ENCODE assay signal across 8 cellular contexts in the genomic region with DNA sequence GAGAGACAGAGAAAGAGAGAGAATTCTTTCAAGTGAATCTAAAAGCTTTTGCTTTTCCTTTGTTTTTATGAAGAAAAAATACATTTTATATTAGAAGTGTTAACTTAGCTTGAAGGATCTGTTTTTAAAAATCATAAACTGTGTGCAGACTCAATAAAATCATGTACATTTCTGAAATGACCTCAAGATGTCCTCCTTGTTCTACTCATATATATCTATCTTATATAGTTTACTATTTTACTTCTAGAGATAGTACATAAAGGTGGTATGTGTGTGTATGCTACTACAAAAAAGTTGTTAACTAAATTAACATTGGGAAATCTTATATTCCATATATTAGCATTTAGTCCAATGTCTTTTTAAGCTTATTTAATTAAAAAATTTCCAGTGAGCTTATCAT.
DNase-seq lines count a peak whose midpoint lies in the region; ATAC-seq, FAIRE-seq and TF ChIP-seq lines count a peak whose summit lies in the region.
"Had no signal": no experiment of that assay in that cellular context is flagged by ENCODE, and none has a peak within 500 bp of the region (broad histone marks: within the 10 kb centered on the region; RNA-seq: fewer than 3 reads in every experiment).

No MANE protein-coding gene starts in this region.

- no peak overlapping the region for H3K4me2 ChIP-seq in astrocyte (ENCODE audit: low read length)

- H3K79me2 ChIP-seq in astrocyte (ENCODE audit: insufficient read depth, low read length): no peaks in the 10 kb centered on the region

- H3K27me3 Mint-ChIP-seq in astrocyte (ENCODE audit: low read depth, unreplicated experiment): no peaks in the 10 kb centered on the region
- peaks cover 1% of the 10 kb centered on the region for H3K27me3 Mint-ChIP-seq in mesothelial cell of epicardium (ENCODE audit: low read depth)

- no peaks in the 10 kb centered on the region for H3K9me3 Mint-ChIP-seq in astrocyte (ENCODE audit: unreplicated experiment)
- H3K9me3 Mint-ChIP-seq in mesothelial cell of epicardium: no peaks in the 10 kb centered on the region

- TF ChIP-seq CTCF in LNCAP (IDR thresholded peaks at IDR 0.05) (peak; percentile 56), astrocyte (IDR thresholded peaks at IDR 0.05; ENCODE audit: insufficient read depth, low read depth, low read length) (peak; percentile 8), mesothelial cell of epicardium (IDR thresholded peaks at IDR 0.05; ENCODE audit: unreplicated experiment) (peak; percentile 19)

- H3K4me3 ChIP-seq in astrocyte (ENCODE audit: insufficient read depth, low read depth, low read length): no peak overlapping the region

- ATAC-seq in HG03196 (IDR thresholded peaks at IDR 0.05; ENCODE audit: unreplicated experiment): no peak

- no peak overlapping the region for H3K27ac Mint-ChIP-seq in astrocyte (ENCODE audit: unreplicated experiment)
- H3K27ac Mint-ChIP-seq in mesothelial cell of epicardium: no peak overlapping the region

- H4K20me1 ChIP-seq in astrocyte (ENCODE audit: insufficient read depth, low read length): no peaks in the 10 kb centered on the region

- no peaks in the 10 kb centered on the region for H3K4me1 ChIP-seq in astrocyte (ENCODE audit: insufficient read depth, low read length)

- H3K27ac ChIP-seq in astrocyte (ENCODE audit: low read depth, low read length): no peak overlapping the region
- H3K27ac ChIP-seq: HL-60 had no signal

- H3K27me3 ChIP-seq in astrocyte (ENCODE audit: insufficient read depth, low read length): no peaks in the 10 kb centered on the region

- H3K4me3 Mint-ChIP-seq in astrocyte (ENCODE audit: unreplicated experiment): no peak overlapping the region
- H3K4me3 Mint-ChIP-seq in mesothelial cell of epicardium: no peak overlapping the region

- no peak for FAIRE-seq in astrocyte (lab: Jason Lieb, UNC)

- H2AFZ ChIP-seq in astrocyte (ENCODE audit: low read depth, low read length): no peak overlapping the region

- H3K36me3 ChIP-seq in astrocyte (ENCODE audit: insufficient read depth, low read length): no peaks in the 10 kb centered on the region

- no peak overlapping the region for H3K9ac ChIP-seq in astrocyte (ENCODE audit: low read length)

- DNase-seq in DMS153 treated with DMSO at 0.1 percent for 48 hours (lab: John Stamatoyannopoulos, UW; ENCODE audit: unreplicated experiment): peak; percentile 20
- no peak for DNase-seq in astrocyte (ENCODE audit: low read depth)
- no peak for DNase-seq in mesothelial cell of epicardium (ENCODE audit: low spot score in 2 of 2, unreplicated experiment in 2 of 2)
- no peak for DNase-seq in T1000 (lab: John Stamatoyannopoulos, UW)
- DNase-seq in islet precursor cell: no peak

- H3K9me3 ChIP-seq in astrocyte (ENCODE audit: insufficient read depth, low read depth, low read length): no peaks in the 10 kb centered on the region

- H3K36me3 Mint-ChIP-seq in astrocyte (ENCODE audit: low read depth, unreplicated experiment) (no peaks in the 10 kb centered on the region), mesothelial cell of epicardium (no peaks in the 10 kb centered on the region)

- H3K4me1 Mint-ChIP-seq in astrocyte (ENCODE audit: low read depth, unreplicated experiment) (no peaks in the 10 kb centered on the region), mesothelial cell of epicardium (peaks cover 4% of the 10 kb centered on the region)
